12 cellular contexts compared by ENCODE assay signal in the genomic region with DNA sequence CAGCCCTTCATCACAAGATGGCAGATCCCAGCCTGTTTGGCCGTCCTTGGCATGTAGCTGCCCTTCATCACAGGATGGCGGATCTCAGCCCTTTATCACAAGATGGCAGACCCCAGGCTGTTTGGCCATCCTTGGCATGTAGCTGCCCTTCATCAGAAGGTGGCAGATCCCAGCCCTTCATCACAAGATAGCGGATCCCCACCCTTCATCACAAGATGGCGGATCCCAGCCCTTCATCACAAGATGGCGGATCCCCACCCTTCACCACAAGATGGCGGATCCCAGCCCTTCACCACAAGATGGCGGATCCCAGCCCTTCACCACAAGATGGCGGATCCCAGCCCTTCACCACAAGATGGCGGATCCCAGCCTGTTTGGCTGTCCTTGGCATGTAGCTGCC. TPM values are rescaled to one million over a fixed set of nuclear protein-coding genes. Genes with fewer than 3 reads are reported as not detected.
"Had no signal": no experiment of that assay in that cellular context is flagged by ENCODE, and none has a peak within 500 bp of the region (broad histone marks: within the 10 kb centered on the region; RNA-seq: fewer than 3 reads in every experiment).

No MANE protein-coding gene starts in this region.

RNA-seq across cellular contexts. Expression of a gene that starts 26.1 kb away (rescaled TPM):
- total RNA-seq: activated B cell treated with CpG ODN at 0.5 μM for 24 hours; activated CD8-positive, alpha-beta T cell treated with anti-CD3 and anti-CD28 coated beads for 36 hours; activated T-cell treated with anti-CD3 and anti-CD28 coated beads, Interleukin-2, amount 50 U/mL, for 4 hours; activated T-helper 17 cell treated with anti-CD3 and anti-CD28 coated beads, Interleukin-2, amount 50 U/mL, for 72 hours; chondrocyte; dermis blood vessel endothelial cell; esophagus muscularis mucosa; foreskin keratinocyte; gastrocnemius medialis; T-helper 2 cell treated with Interferon-gamma antibody and Interleukin-4, amounts not matched to agents 100 ng/mL and 5 ng/mL, for 36 hours had no signal
- polyA plus RNA-seq: adipose tissue, foreskin keratinocyte had no signal

RNA-seq across cellular contexts. Expression of a gene that starts 42.1 kb away (rescaled TPM):
- total RNA-seq: activated B cell treated with CpG ODN at 0.5 μM for 24 hours; activated T-cell treated with anti-CD3 and anti-CD28 coated beads, Interleukin-2, amount 50 U/mL, for 4 hours; chondrocyte; dermis blood vessel endothelial cell; foreskin keratinocyte; heart left ventricle; T-helper 2 cell treated with Interferon-gamma antibody and Interleukin-4, amounts not matched to agents 100 ng/mL and 5 ng/mL, for 36 hours had no signal
- polyA plus RNA-seq: adipose tissue, foreskin keratinocyte, heart left ventricle had no signal
